ENCODE assay signal across 18 cellular contexts in the genomic region with DNA sequence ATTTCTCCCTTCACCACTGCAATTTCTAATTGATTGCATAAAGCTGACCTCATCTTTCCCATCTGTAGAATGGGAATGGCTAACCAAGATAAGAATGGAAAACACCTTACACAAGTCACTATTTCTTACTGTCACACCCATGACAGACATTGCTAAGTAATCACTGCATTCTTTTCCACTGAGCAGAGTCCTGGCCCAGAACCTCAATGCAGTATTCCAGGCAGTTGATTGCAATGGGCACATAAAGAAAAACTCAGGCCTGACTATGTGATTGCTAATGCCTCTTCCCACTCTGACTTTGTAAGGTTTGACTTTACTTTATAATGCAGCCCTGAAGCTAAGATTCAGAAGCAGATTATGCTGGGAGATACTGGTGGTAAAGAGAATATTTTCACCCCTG.
"Had no signal": no experiment of that assay in that cellular context is flagged by ENCODE, and none has a peak within 500 bp of the region (broad histone marks: within the 10 kb centered on the region; RNA-seq: fewer than 3 reads in every experiment).

No MANE protein-coding gene starts in this region.

- H3K27ac ChIP-seq: left lung, lower lobe of right lung, right atrium auricular region, testis, transverse colon had no signal

- H3K36me3 ChIP-seq: left lung, lower lobe of right lung, right atrium auricular region, transverse colon had no signal

- H3K4me3 ChIP-seq: left lung, lower lobe of right lung, mucosa of descending colon, right atrium auricular region, testis, transverse colon had no signal

- DNase-seq: activated CD4-positive, alpha-beta T cell treated with anti-CD3 and anti-CD28 coated beads for 36 hours; activated CD4-positive, CD25-positive, alpha-beta regulatory T cell; activated CD8-positive, alpha-beta memory T cell treated with anti-CD3 and anti-CD28 coated beads, Interleukin-2, amount 10 ng/mL, durations not matched to agents 7 days and 5 days; activated CD8-positive, alpha-beta T cell treated with anti-CD3 and anti-CD28 coated beads, Interleukin-2, amount 10 ng/mL, durations not matched to agents 7 days and 5 days; activated naive CD8-positive, alpha-beta T cell treated with anti-CD3 and anti-CD28 coated beads, Interleukin-2, amount 50 U/mL, for 24 hours; activated T-cell treated with anti-CD3 and anti-CD28 coated beads, Interleukin-2, amount 50 U/mL, for 48 hours; dermis blood vessel endothelial cell; effector CD4-positive, alpha-beta T cell; kidney glomerular epithelial cell; left lung; lower lobe of right lung; mucosa of descending colon; stimulated activated CD4-positive, alpha-beta T cell treated with anti-CD3 and anti-CD28 coated beads, Interleukin-12 subunit alpha, Interleukin-12 subunit beta, amount 100 ng/mL, for 4 hours; stimulated activated CD4-positive, alpha-beta T cell treated with anti-CD3 and anti-CD28 coated beads, Interleukin-4, amount 100 ng/mL, for 1 hour; stimulated activated naive CD8-positive, alpha-beta T cell treated with anti-CD3 and anti-CD28 coated beads, Interleukin-15, Interleukin-2, amounts not matched to agents 100 U/mL and 50 U/mL, for 24 hours; testis; transverse colon had no signal

- H3K9me3 ChIP-seq: left lung, lower lobe of right lung, mucosa of descending colon, right atrium auricular region, testis, transverse colon had no signal

- H3K27me3 ChIP-seq: left lung, right atrium auricular region, testis, transverse colon had no signal

- H3K4me1 ChIP-seq: left lung, lower lobe of right lung, right atrium auricular region, testis, transverse colon had no signal
